ENCODE assay signal across 8 cellular contexts in the genomic region with DNA sequence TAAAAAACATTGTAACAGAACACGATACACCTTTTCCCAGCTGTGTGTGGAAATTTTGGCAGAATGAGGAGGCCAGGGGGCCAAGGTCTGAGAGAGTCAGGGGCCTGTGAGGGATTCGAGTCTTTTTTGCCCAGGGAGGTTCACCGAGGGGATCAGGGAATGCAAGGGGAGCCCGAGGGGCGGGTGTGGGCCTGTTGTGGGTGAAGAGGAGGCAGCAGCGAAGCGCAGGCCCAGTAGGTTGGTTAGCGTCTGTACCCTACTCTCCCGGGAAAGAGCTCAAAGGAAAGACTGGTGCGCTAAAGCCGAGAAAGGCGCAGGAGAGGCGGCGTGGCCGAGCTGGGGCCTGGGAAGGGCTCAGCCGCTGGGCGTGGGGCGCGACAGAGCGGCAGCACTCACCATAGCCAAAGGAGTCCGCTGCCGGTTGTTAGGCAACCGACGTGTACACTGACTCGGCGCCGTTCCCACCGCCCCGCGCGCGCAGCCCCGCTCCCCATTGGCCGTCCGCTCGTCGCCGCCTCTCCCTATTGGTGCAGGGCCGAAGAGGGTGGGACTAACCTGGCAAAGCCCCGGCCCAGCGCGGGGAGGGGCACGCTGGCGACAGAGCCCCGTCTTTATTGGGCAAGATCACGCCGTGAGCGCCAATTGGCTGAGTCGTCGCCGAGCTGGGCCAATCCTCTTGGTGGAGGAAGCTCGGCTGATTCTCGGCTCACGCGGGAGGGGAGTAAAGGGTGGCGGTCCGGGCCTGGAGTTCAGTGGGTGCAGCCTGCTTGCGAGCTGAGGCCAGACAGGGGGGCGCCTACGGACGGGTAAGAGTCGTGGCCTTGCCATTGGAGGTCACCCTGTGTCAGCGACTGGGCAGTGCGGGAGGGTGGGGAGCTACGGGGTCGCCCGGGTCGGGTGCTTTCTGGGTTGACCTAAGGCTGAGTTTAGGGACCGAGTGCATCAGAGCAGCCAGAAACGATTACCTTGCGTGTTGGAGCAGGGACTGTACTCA. TPM values are rescaled to one million over a fixed set of nuclear protein-coding genes. Genes with fewer than 3 reads are reported as not detected.
A peak's percentile ranks its signal among the peaks of the same experiment; 100 is the strongest.
DNase-seq lines count a peak whose midpoint lies in the region; ATAC-seq and TF ChIP-seq lines count a peak whose summit lies in the region.

TSS of gene CETN2 (minus strand) at position 446 of the 994 bp plus-strand sequence. CDS start at position 399, 47 bp downstream.
TSS of gene NSDHL (plus strand) at position 752 of the 994 bp plus-strand sequence. CDS start 15,262 bp downstream, outside the sequence.

- POLR2A ChIA-PET in naive thymus-derived CD4-positive, alpha-beta T cell (lab: Charles Lee) = no interaction called here

- peaks cover 11 to 28% (median 26%) of the 10 kb centered on the region in 7 donors for H3K4me1 Mint-ChIP-seq in naive thymus-derived CD4-positive, alpha-beta T cell
- H3K4me1 Mint-ChIP-seq in stimulated activated naive B cell treated with anti-CD40 and anti-IgM and Interleukin-4, amounts not matched to agents 10 μg/mL and 1 μg/mL and 100 μg/mL, for 72 hours = peaks cover 11 to 17% of the 10 kb centered on the region in 2 donors

- DNase-seq in DND-41 (peak; percentile 95), GM23248 (peak; percentile 94), Kasumi-1 (lab: John Stamatoyannopoulos, UW) (peak; percentile 83 to 85), RPMI7951 (ENCODE audit: low read depth) (peak; percentile 91), fibroblast of lung (ENCODE audit: low read depth in 2 of 2) (peak; percentile 95)
- DNase-seq in activated T-helper 1 cell treated with anti-CD3 and anti-CD28 coated beads, Interleukin-2, amount 50 U/mL, for 16 hours (ENCODE audit: low read depth in 1 of 2, low spot score in 1 of 2) = peak; percentile 84 to 88
- DNase-seq in naive thymus-derived CD4-positive, alpha-beta T cell = peak; percentile 83 to 95 (median 92)
- peak; percentile 92 for DNase-seq in stimulated activated naive B cell treated with anti-CD40 and anti-IgM and Interleukin-4, amounts not matched to agents 10 μg/mL and 1 μg/mL and 100 μg/mL, for 72 hours

- no peaks in the 10 kb centered on the region for H3K9me3 ChIP-seq in DND-41 (ENCODE audit: insufficient read depth, low read length, severe bottlenecking)
- H3K9me3 ChIP-seq in GM23248 (ENCODE audit: low read depth) = no peaks in the 10 kb centered on the region
- no peaks in the 10 kb centered on the region for H3K9me3 ChIP-seq in fibroblast of lung (ENCODE audit: control insufficient read depth, insufficient read depth, low read depth, low read length)
- H3K9me3 ChIP-seq in naive thymus-derived CD4-positive, alpha-beta T cell (ENCODE audit: control insufficient read depth in 2 of 3, low read length in 3 of 3) = no peaks in the 10 kb centered on the region

- H3K36me3 Mint-ChIP-seq in naive thymus-derived CD4-positive, alpha-beta T cell = peaks cover 0 to 11% (median 0%) of the 10 kb centered on the region in 5 donors
- peaks cover 0 to 7% of the 10 kb centered on the region in 2 donors for H3K36me3 Mint-ChIP-seq in stimulated activated naive B cell treated with anti-CD40 and anti-IgM and Interleukin-4, amounts not matched to agents 10 μg/mL and 1 μg/mL and 100 μg/mL, for 72 hours

- H3K27ac Mint-ChIP-seq in naive thymus-derived CD4-positive, alpha-beta T cell = peak within 1 kb of the TSS; percentile 52 to 98 (median 94)
- H3K27ac Mint-ChIP-seq in stimulated activated naive B cell treated with anti-CD40 and anti-IgM and Interleukin-4, amounts not matched to agents 10 μg/mL and 1 μg/mL and 100 μg/mL, for 72 hours = peak within 1 kb of the TSS; percentile 94

- H3K36me3 ChIP-seq in DND-41 (ENCODE audit: insufficient read depth, low read length) (peaks cover 25% of the 10 kb centered on the region), GM23248 (ENCODE audit: low read depth) (peaks cover 2% of the 10 kb centered on the region; the same call in 1 of the 2 replicates), fibroblast of lung (ENCODE audit: control insufficient read depth, insufficient read depth, low read length) (no peaks in the 10 kb centered on the region)
- no peaks in the 10 kb centered on the region for H3K36me3 ChIP-seq in naive thymus-derived CD4-positive, alpha-beta T cell (ENCODE audit: control insufficient read depth in 2 of 3, insufficient read depth in 3 of 3, low read length in 3 of 3)

- H3K4me3 Mint-ChIP-seq in naive thymus-derived CD4-positive, alpha-beta T cell = peak within 1 kb of the TSS; percentile 87 to 98 (median 92)
- H3K4me3 Mint-ChIP-seq in stimulated activated naive B cell treated with anti-CD40 and anti-IgM and Interleukin-4, amounts not matched to agents 10 μg/mL and 1 μg/mL and 100 μg/mL, for 72 hours = peak within 1 kb of the TSS; percentile 91 to 96

- ATAC-seq in DND-41 (ENCODE audit: insufficient read depth, low read depth) = peak; percentile 96
- ATAC-seq in naive thymus-derived CD4-positive, alpha-beta T cell = peak; percentile 98
- ATAC-seq in stimulated activated naive B cell treated with anti-CD40 and anti-IgM and Interleukin-4, amounts not matched to agents 10 μg/mL and 1 μg/mL and 100 μg/mL, for 72 hours (replicated peaks) = peak; percentile 98 to 99

- H3K9ac ChIP-seq in DND-41 (ENCODE audit: low read depth, low read length) (peak within 1 kb of the TSS; percentile 79), GM23248 (peak within 1 kb of the TSS; percentile 100), fibroblast of lung (ENCODE audit: insufficient read depth, low read length) (peak within 1 kb of the TSS; percentile 77)

- H3K27ac ChIP-seq in DND-41 (ENCODE audit: low read length) (peak within 1 kb of the TSS; percentile 74), GM23248 (peak within 1 kb of the TSS; percentile 95), fibroblast of lung (ENCODE audit: insufficient read depth, low read length) (peak within 1 kb of the TSS; percentile 86)
- H3K27ac ChIP-seq in naive thymus-derived CD4-positive, alpha-beta T cell (ENCODE audit: low read depth, low read length) = peak within 1 kb of the TSS; percentile 82

- no peaks in the 10 kb centered on the region for H3K9me2 ChIP-seq in GM23248 (ENCODE audit: insufficient read depth)

- TF ChIP-seq CTCF in DND-41 (IDR thresholded peaks at IDR 0.05; ENCODE audit: borderline replicate concordance, extremely low read depth, low read length, poor library complexity, severe bottlenecking) (no peak), fibroblast of lung (conservative IDR thresholded peaks at IDR 0.05 in 1 of 2, IDR thresholded peaks at IDR 0.05 in 1 of 2; ENCODE audit: low read depth in 1 of 2, low read length in 2 of 2) (no peak)

- peak within 1 kb of the TSS; percentile 83 for H2AFZ ChIP-seq in DND-41 (ENCODE audit: low read depth, low read length)
- peak within 1 kb of the TSS; percentile 83 for H2AFZ ChIP-seq in GM23248
- peak within 1 kb of the TSS; percentile 51 for H2AFZ ChIP-seq in fibroblast of lung (ENCODE audit: low read length)

- H3F3A ChIP-seq in GM23248 (ENCODE audit: insufficient read depth) = no peaks in the 10 kb centered on the region

- peaks cover 0 to 3% (median 0%) of the 10 kb centered on the region in 11 donors for H3K9me3 Mint-ChIP-seq in naive thymus-derived CD4-positive, alpha-beta T cell
- H3K9me3 Mint-ChIP-seq in stimulated activated naive B cell treated with anti-CD40 and anti-IgM and Interleukin-4, amounts not matched to agents 10 μg/mL and 1 μg/mL and 100 μg/mL, for 72 hours = no peaks in the 10 kb centered on the region

- H3K79me2 ChIP-seq in DND-41 (ENCODE audit: insufficient read depth, low read length) (peaks cover 42% of the 10 kb centered on the region), GM23248 (ENCODE audit: insufficient read depth) (peaks cover 43% of the 10 kb centered on the region), fibroblast of lung (ENCODE audit: control insufficient read depth, insufficient read depth, low read length) (peaks cover 34% of the 10 kb centered on the region)

- H3K4me2 ChIP-seq in DND-41 (ENCODE audit: insufficient read depth, low read length) (peak within 1 kb of the TSS; percentile 86), GM23248 (ENCODE audit: unreplicated experiment) (peak within 1 kb of the TSS; percentile 86), fibroblast of lung (ENCODE audit: extremely low read depth, insufficient read depth, low read length) (peak within 1 kb of the TSS; percentile 72)

- no peaks in the 10 kb centered on the region for H3K27me3 Mint-ChIP-seq in naive thymus-derived CD4-positive, alpha-beta T cell
- H3K27me3 Mint-ChIP-seq in stimulated activated naive B cell treated with anti-CD40 and anti-IgM and Interleukin-4, amounts not matched to agents 10 μg/mL and 1 μg/mL and 100 μg/mL, for 72 hours = no peaks in the 10 kb centered on the region

- H3K4me3 ChIP-seq in DND-41 (ENCODE audit: low read depth in 1 of 2, low read length in 2 of 2) (peak within 1 kb of the TSS; percentile 76 to 89), GM23248 (peak within 1 kb of the TSS; percentile 95), fibroblast of lung (replicated peaks in 1 of 4; ENCODE audit: control extremely low read depth in 1 of 4, insufficient read depth in 1 of 4, low read depth in 3 of 4, low read length in 4 of 4) (peak within 1 kb of the TSS; percentile 64 to 83 (median 73))
- peak within 1 kb of the TSS; percentile 67 for H3K4me3 ChIP-seq in naive thymus-derived CD4-positive, alpha-beta T cell (ENCODE audit: low read length)

- intact Hi-C loops in naive thymus-derived CD4-positive, alpha-beta T cell (cut with micrococcal nuclease) = loop anchor here (1.0 to 10.0 kb wide), 4 partner anchors 111 to 1846 kb away; partner anchors contain the start of genes HMGB3 (in 2 of the 2), VMA21 (in 1 of the 2) and ZNF275 (in 1 of the 2)

- in situ Hi-C loops in GM23248 (cut with MboI) = no loop called here

- peaks cover 31% of the 10 kb centered on the region for H3K4me1 ChIP-seq in DND-41 (ENCODE audit: insufficient read depth, low read length)
- H3K4me1 ChIP-seq in GM23248 (ENCODE audit: insufficient read depth) = no peaks in the 10 kb centered on the region
- peaks cover 2% of the 10 kb centered on the region for H3K4me1 ChIP-seq in fibroblast of lung (ENCODE audit: control insufficient read depth, extremely low read depth, insufficient read depth, low read length)
- peaks cover 6 to 9% of the 10 kb centered on the region in 2 donors for H3K4me1 ChIP-seq in naive thymus-derived CD4-positive, alpha-beta T cell (ENCODE audit: control insufficient read depth in 2 of 2, insufficient read depth in 2 of 2, low read length in 2 of 2)

- H4K20me1 ChIP-seq in DND-41 (ENCODE audit: insufficient read depth, low read length) = 0 out of 2 replicates have a peak, but pooled peaks cover 3% of the 10 kb centered on the region
- no peaks in the 10 kb centered on the region for H4K20me1 ChIP-seq in GM23248 (ENCODE audit: insufficient read depth)
- no peaks in the 10 kb centered on the region for H4K20me1 ChIP-seq in fibroblast of lung (ENCODE audit: control insufficient read depth, extremely low read depth, insufficient read depth, low read length)

- CTCF ChIA-PET in naive thymus-derived CD4-positive, alpha-beta T cell (lab: Charles Lee) = no interaction called here

- H3K27me3 ChIP-seq in DND-41 (ENCODE audit: insufficient read depth, low read length, poor library complexity) (no peaks in the 10 kb centered on the region), GM23248 (replicated peaks; ENCODE audit: insufficient read depth) (no peaks in the 10 kb centered on the region), fibroblast of lung (ENCODE audit: control insufficient read depth, insufficient read depth, low read length) (no peaks in the 10 kb centered on the region)
- no peaks in the 10 kb centered on the region for H3K27me3 ChIP-seq in naive thymus-derived CD4-positive, alpha-beta T cell (ENCODE audit: control insufficient read depth in 2 of 2, insufficient read depth in 2 of 2, low read length in 2 of 2)

- 0 to 2% methylated on average over 22 to 23 of the region's 71 CpGs for WGBS in GM23248 (ENCODE audit: low coverage in 1 of 2, low lambda C conversion rate in 2 of 2, missing lambda C conversion rate in 2 of 2), 2 experiments

RNA-seq across cellular contexts. Expression of gene CETN2, which starts in this region (rescaled TPM):
- 51.7 and 73.7 TPM in 2 replicates for total RNA-seq in GM23248 (2014; rRNA removed; shearing (Covaris generic))
- 72.0 and 74.5 TPM in 2 replicates for polyA plus RNA-seq in GM23248 (2016; fragmentation: Nextera tagmentation; extraction: Ambion mirVana)
- total RNA-seq in RPMI7951 (2014; rRNA removed; shearing (Covaris generic)) = 42.1 and 44.6 TPM in 2 replicates
- 30.6 and 40.8 TPM in 2 replicates for total RNA-seq in fibroblast of lung
- polyA plus RNA-seq in fibroblast of lung = 72.1 and 79.7 TPM in 2 replicates
- polyA plus RNA-seq in fibroblast of lung (2012) = 61.9 and 67.4 TPM in 2 replicates
- 4.1 TPM in 1 of 2 replicates, not detected in the other for polyA minus RNA-seq in fibroblast of lung (ENCODE audit: low replicate concordance)
- total RNA-seq in naive thymus-derived CD4-positive, alpha-beta T cell = 10 to 100 TPM in 1 of 5 experiments, 1 to 10 TPM in 4; 7.0 to 10.9 (median 7.6) TPM
- polyA plus RNA-seq in naive thymus-derived CD4-positive, alpha-beta T cell = 10 to 100 TPM; 27.0 to 28.2 TPM

RNA-seq across cellular contexts. Expression of gene NSDHL, which starts in this region (rescaled TPM):
- 8.3 and 11.2 TPM in 2 replicates for total RNA-seq in GM23248 (2014; rRNA removed; shearing (Covaris generic))
- polyA plus RNA-seq in GM23248 (2016; fragmentation: Nextera tagmentation; extraction: Ambion mirVana) (24.0 and 25.2 TPM in 2 replicates), fibroblast of lung (43.5 and 48.8 TPM in 2 replicates)
- total RNA-seq in RPMI7951 (2014; rRNA removed; shearing (Covaris generic)) = 8.7 and 12.4 TPM in 2 replicates
- total RNA-seq in fibroblast of lung = 16.7 and 32.2 TPM in 2 replicates
- 41.6 and 50.0 TPM in 2 replicates for polyA plus RNA-seq in fibroblast of lung (2012)
- polyA minus RNA-seq in fibroblast of lung (ENCODE audit: low replicate concordance) = 28.1 and 31.4 TPM in 2 replicates
- total RNA-seq in naive thymus-derived CD4-positive, alpha-beta T cell = 10 to 100 TPM in 1 of 5 experiments, 1 to 10 TPM in 4; 3.3 to 13.9 (median 7.2) TPM
- polyA plus RNA-seq in naive thymus-derived CD4-positive, alpha-beta T cell = 10 to 100 TPM; 11.3 to 14.6 TPM

Comparison
In these comparisons a context has a peak if more than half of its experiments do, and no peak if none do; other contexts are left out.
1. Peak in every context shown above with its lines: DNase-seq, ATAC-seq, H3K4me3 ChIP-seq and H3K27ac ChIP-seq.